Comparison of ENCODE assay signal across 8 cellular contexts in genomic region chr21:36156815-36157670, GRCh38. TPM values are rescaled to one million over a fixed set of nuclear protein-coding genes. Genes with fewer than 3 reads are reported as not detected.
DNase-seq lines count a peak whose midpoint lies in the region; TF ChIP-seq lines count a peak whose summit lies in the region.

A gene with protein sequence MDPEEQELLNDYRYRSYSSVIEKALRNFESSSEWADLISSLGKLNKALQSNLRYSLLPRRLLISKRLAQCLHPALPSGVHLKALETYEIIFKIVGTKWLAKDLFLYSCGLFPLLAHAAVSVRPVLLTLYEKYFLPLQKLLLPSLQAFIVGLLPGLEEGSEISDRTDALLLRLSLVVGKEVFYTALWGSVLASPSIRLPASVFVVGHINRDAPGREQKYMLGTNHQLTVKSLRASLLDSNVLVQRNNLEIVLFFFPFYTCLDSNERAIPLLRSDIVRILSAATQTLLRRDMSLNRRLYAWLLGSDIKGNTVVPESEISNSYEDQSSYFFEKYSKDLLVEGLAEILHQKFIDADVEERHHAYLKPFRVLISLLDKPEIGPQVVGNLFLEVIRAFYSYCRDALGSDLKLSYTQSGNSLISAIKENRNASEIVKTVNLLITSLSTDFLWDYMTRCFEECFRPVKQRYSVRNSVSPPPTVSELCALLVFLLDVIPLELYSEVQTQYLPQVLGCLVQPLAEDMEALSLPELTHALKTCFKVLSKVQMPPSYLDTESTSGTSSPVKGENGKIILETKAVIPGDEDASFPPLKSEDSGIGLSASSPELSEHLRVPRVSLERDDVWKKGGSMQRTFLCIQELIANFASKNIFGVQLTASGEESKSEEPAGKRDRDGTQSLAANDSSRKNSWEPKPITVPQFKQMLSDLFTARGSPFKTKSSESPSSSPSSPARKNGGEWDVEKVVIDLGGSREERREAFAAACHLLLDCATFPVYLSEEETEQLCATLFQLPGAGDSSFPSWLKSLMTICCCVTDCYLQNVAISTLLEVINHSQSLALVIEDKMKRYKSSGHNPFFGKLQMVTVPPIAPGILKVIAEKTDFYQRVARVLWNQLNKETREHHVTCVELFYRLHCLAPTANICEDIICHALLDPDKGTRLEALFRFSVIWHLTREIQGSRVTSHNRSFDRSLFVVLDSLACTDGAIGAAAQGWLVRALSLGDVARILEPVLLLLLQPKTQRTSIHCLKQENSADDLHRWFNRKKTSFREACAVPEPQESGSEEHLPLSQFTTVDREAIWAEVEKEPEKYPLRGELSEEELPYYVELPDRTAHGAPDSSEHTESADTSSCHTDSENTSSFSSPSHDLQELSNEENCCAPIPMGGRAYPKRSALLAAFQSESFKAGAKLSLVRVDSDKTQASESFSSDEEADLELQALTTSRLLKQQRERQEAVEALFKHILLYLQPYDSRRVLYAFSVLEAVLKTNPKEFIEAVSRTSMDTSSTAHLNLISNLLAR (N-terminal part only) (plus strand): TSS chr21:36156824. CDS start chr21:36164734, 7,910 bp downstream.

- no peak for TF ChIP-seq CTCF in GM13977 (IDR thresholded peaks at IDR 0.05; ENCODE audit: extremely low read depth, insufficient read depth, missing control alignments)
- peak in 1 of 6 experiments; percentile 23 for TF ChIP-seq CTCF in esophagus squamous epithelium (IDR thresholded peaks at IDR 0.05)
- TF ChIP-seq CTCF in neural cell (IDR thresholded peaks at IDR 0.05; ENCODE audit: poor library complexity, severe bottlenecking): no peak
- TF ChIP-seq CTCF in vagina (IDR thresholded peaks at IDR 0.05): no peak

- H3K4me2 ChIP-seq in GM23248 (ENCODE audit: unreplicated experiment): peak within 1 kb of the TSS; percentile 84
- peak within 1 kb of the TSS; percentile 97 for H3K4me2 ChIP-seq in neural cell (ENCODE audit: low read length)

- TF ChIP-seq POLR2A in esophagus squamous epithelium (IDR thresholded peaks at IDR 0.05) (peak in 2 of 4 donors; percentile 73 to 86), vagina (IDR thresholded peaks at IDR 0.05) (peak in 1 of 2 donors; percentile 63)

- no peaks in the 10 kb centered on the region for H3K9me3 ChIP-seq in GM23248 (ENCODE audit: low read depth)
- H3K9me3 ChIP-seq in esophagus squamous epithelium: no peaks in the 10 kb centered on the region
- H3K9me3 ChIP-seq in neural cell (ENCODE audit: low read length): no peaks in the 10 kb centered on the region
- no peaks in the 10 kb centered on the region for H3K9me3 ChIP-seq in vagina

- no peaks in the 10 kb centered on the region for H3K36me3 ChIP-seq in GM23248 (ENCODE audit: low read depth)
- peaks cover 0 to 4% (median 0%) of the 10 kb centered on the region in 3 donors for H3K36me3 ChIP-seq in esophagus squamous epithelium
- no peaks in the 10 kb centered on the region for H3K36me3 ChIP-seq in neural cell (ENCODE audit: insufficient read depth, low read length)
- H3K36me3 ChIP-seq in vagina: no peaks in the 10 kb centered on the region

- DNase-seq in GM13977 (ENCODE audit: low spot score) (peak; percentile 54), GM23248 (peak; percentile 30), LoVo (ENCODE audit: low spot score) (peak; percentile 22), esophagus squamous epithelium (lab: John Stamatoyannopoulos, UW) (no peak), vagina (ENCODE audit: extremely low spot score in 2 of 2) (no peak)
- DNase-seq in activated CD4-positive, alpha-beta T cell treated with anti-CD3 and anti-CD28 coated beads, Interleukin-2, amount 50 U/mL, for 1 hour: peak; percentile 28
- no peak for DNase-seq in activated effector memory CD4-positive, alpha-beta T cell treated with Interleukin-2 at 50 U/mL for 16 hours

- H3K9ac ChIP-seq in GM23248 (peak within 1 kb of the TSS; percentile 76), neural cell (ENCODE audit: low read length) (peak within 1 kb of the TSS; percentile 87)

- H3F3A ChIP-seq in GM23248 (ENCODE audit: insufficient read depth) (no peaks in the 10 kb centered on the region), neural cell (ENCODE audit: insufficient read depth, low read length, poor library complexity, severe bottlenecking) (no peaks in the 10 kb centered on the region)

- in situ Hi-C loops in GM13977 (cut with MboI; ENCODE audit: low pct_unique_long_range_greater_than_20kb, low sequenced_read_pairs, unreplicated experiment) (no loop called here), GM23248 (cut with MboI) (no loop called here)

- H4K20me1 ChIP-seq in GM23248 (ENCODE audit: insufficient read depth): no peaks in the 10 kb centered on the region
- no peaks in the 10 kb centered on the region for H4K20me1 ChIP-seq in neural cell (ENCODE audit: insufficient read depth)

- H2AFZ ChIP-seq in GM23248: peak within 1 kb of the TSS; percentile 92
- H2AFZ ChIP-seq in neural cell (ENCODE audit: low read depth, low read length): peak within 1 kb of the TSS; percentile 65

- no peak for TF ChIP-seq RAD21 in neural cell (conservative IDR thresholded peaks at IDR 0.05)

- H3K4me3 ChIP-seq in GM23248: peak within 1 kb of the TSS; percentile 76
- peak within 1 kb of the TSS; percentile 69 to 97 (median 85) for H3K4me3 ChIP-seq in esophagus squamous epithelium
- peak within 1 kb of the TSS; percentile 95 for H3K4me3 ChIP-seq in neural cell (ENCODE audit: low read length)
- peak within 1 kb of the TSS; percentile 72 to 75 for H3K4me3 ChIP-seq in vagina

- H3K9me2 ChIP-seq in GM23248 (ENCODE audit: insufficient read depth) (no peaks in the 10 kb centered on the region), neural cell (ENCODE audit: insufficient read depth, low read length) (no peaks in the 10 kb centered on the region)

- intact Hi-C loops in esophagus squamous epithelium (cut with DNase I) (loop anchor here (10.0 kb wide), 1 partner anchor 48 kb away; no protein-coding TSS in a partner anchor), vagina (cut with DNase I) (no loop called here)

- no peak within 1 kb of the TSS for H3K27ac ChIP-seq in GM23248
- peak within 1 kb of the TSS; percentile 91 to 95 (median 94) for H3K27ac ChIP-seq in esophagus squamous epithelium
- peak within 1 kb of the TSS; percentile 58 for H3K27ac ChIP-seq in neural cell (ENCODE audit: low read length)
- H3K27ac ChIP-seq in vagina: peak within 1 kb of the TSS; percentile 86

- H3K79me2 ChIP-seq in GM23248 (ENCODE audit: insufficient read depth) (peaks cover 26% of the 10 kb centered on the region), neural cell (replicated peaks; ENCODE audit: insufficient read depth, low read length) (peaks cover 27% of the 10 kb centered on the region)

- 1 to 2% methylated on average over 57 to 58 of the region's 83 CpGs for WGBS in GM23248 (ENCODE audit: low coverage in 1 of 2, low lambda C conversion rate in 2 of 2, missing lambda C conversion rate in 2 of 2), 2 experiments
- WGBS in esophagus squamous epithelium, 2 donors: 3 to 8% methylated on average over 5 to 12 of the region's 83 CpGs

- H3K4me1 ChIP-seq in GM23248 (ENCODE audit: insufficient read depth) (0 out of 2 replicates have a peak, but pooled peaks cover 4% of the 10 kb centered on the region), esophagus squamous epithelium (peaks cover 0 to 44% (median 12%) of the 10 kb centered on the region in 3 donors), vagina (peaks cover 21% of the 10 kb centered on the region)

- no peak for TF ChIP-seq EP300 in neural cell (conservative IDR thresholded peaks at IDR 0.05; ENCODE audit: poor library complexity, severe bottlenecking)

- H3K27me3 ChIP-seq in GM23248 (replicated peaks; ENCODE audit: insufficient read depth): no peaks in the 10 kb centered on the region
- no peaks in the 10 kb centered on the region for H3K27me3 ChIP-seq in esophagus squamous epithelium
- H3K27me3 ChIP-seq in neural cell (ENCODE audit: insufficient read depth, low read depth, low read length): peaks cover 11% of the 10 kb centered on the region
- no peaks in the 10 kb centered on the region for H3K27me3 ChIP-seq in vagina

TF ChIP-seq in neural cell, 6 proteins besides CTCF, POLR2A, EP300 and RAD21:
- no peak for TF ChIP-seq TAF1 (IDR thresholded peaks at IDR 0.05; ENCODE audit: low read depth)
- peak; percentile 83 for TF ChIP-seq POLR2AphosphoS5 (IDR thresholded peaks at IDR 0.05)
- peak; percentile 81 for TF ChIP-seq MXI1 (conservative IDR thresholded peaks at IDR 0.05; ENCODE audit: poor library complexity, severe bottlenecking)
- TF ChIP-seq SMC3 (conservative IDR thresholded peaks at IDR 0.05; ENCODE audit: poor library complexity): peak; percentile 18
- TF ChIP-seq EZH2 (IDR thresholded peaks at IDR 0.05; ENCODE audit: borderline replicate concordance, insufficient read depth, low read length, poor library complexity, severe bottlenecking): no peak
- TF ChIP-seq, protein P1, sequence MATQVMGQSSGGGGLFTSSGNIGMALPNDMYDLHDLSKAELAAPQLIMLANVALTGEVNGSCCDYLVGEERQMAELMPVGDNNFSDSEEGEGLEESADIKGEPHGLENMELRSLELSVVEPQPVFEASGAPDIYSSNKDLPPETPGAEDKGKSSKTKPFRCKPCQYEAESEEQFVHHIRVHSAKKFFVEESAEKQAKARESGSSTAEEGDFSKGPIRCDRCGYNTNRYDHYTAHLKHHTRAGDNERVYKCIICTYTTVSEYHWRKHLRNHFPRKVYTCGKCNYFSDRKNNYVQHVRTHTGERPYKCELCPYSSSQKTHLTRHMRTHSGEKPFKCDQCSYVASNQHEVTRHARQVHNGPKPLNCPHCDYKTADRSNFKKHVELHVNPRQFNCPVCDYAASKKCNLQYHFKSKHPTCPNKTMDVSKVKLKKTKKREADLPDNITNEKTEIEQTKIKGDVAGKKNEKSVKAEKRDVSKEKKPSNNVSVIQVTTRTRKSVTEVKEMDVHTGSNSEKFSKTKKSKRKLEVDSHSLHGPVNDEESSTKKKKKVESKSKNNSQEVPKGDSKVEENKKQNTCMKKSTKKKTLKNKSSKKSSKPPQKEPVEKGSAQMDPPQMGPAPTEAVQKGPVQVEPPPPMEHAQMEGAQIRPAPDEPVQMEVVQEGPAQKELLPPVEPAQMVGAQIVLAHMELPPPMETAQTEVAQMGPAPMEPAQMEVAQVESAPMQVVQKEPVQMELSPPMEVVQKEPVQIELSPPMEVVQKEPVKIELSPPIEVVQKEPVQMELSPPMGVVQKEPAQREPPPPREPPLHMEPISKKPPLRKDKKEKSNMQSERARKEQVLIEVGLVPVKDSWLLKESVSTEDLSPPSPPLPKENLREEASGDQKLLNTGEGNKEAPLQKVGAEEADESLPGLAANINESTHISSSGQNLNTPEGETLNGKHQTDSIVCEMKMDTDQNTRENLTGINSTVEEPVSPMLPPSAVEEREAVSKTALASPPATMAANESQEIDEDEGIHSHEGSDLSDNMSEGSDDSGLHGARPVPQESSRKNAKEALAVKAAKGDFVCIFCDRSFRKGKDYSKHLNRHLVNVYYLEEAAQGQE (IDR thresholded peaks at IDR 0.05; ENCODE audit: borderline replicate concordance): peak; percentile 52

RNA-seq across cellular contexts. Expression of the gene that starts here (rescaled TPM):
- total RNA-seq in GM23248 (2014; rRNA removed; shearing (Covaris generic)): 12.0 and 12.3 TPM in 2 replicates
- 5.4 and 6.0 TPM in 2 replicates for polyA plus RNA-seq in GM23248 (2016; fragmentation: Nextera tagmentation; extraction: Ambion mirVana)
- total RNA-seq in esophagus squamous epithelium: 10 to 100 TPM; 18.5 to 36.7 (median 26.2) TPM
- 14.0 and 19.1 TPM in 2 replicates for polyA plus RNA-seq in neural cell
- 51.6 and 60.1 TPM in 2 replicates for polyA minus RNA-seq in neural cell
- total RNA-seq in vagina: 13.5 TPM

Comparison
In these comparisons a context has a peak if more than half of its experiments do, and no peak if none do; other contexts are left out.
1. DNase-seq: peak in GM13977 (single experiment), GM23248 (single experiment), LoVo (single experiment) and activated CD4-positive, alpha-beta T cell treated with anti-CD3 and anti-CD28 coated beads, Interleukin-2, amount 50 U/mL, for 1 hour (single experiment); none in esophagus squamous epithelium (single experiment), vagina (0 of 2) and activated effector memory CD4-positive, alpha-beta T cell treated with Interleukin-2 at 50 U/mL for 16 hours (single experiment).
2. Peak in every context shown above with its lines, with median percentiles within 50 percentile points of each other: H3K4me3 ChIP-seq.